26 cellular contexts compared by ENCODE assay signal in genomic region chr1:222911866-222912265, GRCh38.
A peak's percentile ranks its signal among the peaks of the same experiment; 100 is the strongest.
DNase-seq lines count a peak whose midpoint lies in the region; ATAC-seq and TF ChIP-seq lines count a peak whose summit lies in the region.
"Had no signal": no experiment of that assay in that cellular context is flagged by ENCODE, and none has a peak within 500 bp of the region (broad histone marks: within the 10 kb centered on the region; RNA-seq: fewer than 3 reads in every experiment).

No MANE protein-coding gene starts in this region.

- H3K4ac ChIP-seq in mesenchymal stem cell (ENCODE audit: low read depth in 1 of 2, low read length in 2 of 2) = no peak overlapping the region

- H3K36me3 ChIP-seq in mesenchymal stem cell (ENCODE audit: control insufficient read depth in 1 of 2, insufficient read depth in 2 of 2, low read depth in 1 of 2, low read length in 2 of 2) (peaks cover 0 to 1% of the 10 kb centered on the region in 2 experiments), transverse colon (no peaks in the 10 kb centered on the region)
- H3K36me3 ChIP-seq: esophagus muscularis mucosa, lower lobe of right lung, pancreas had no signal

- H3K27ac ChIP-seq in mesenchymal stem cell (ENCODE audit: low read length, poor library complexity, severe bottlenecking) = peak overlapping the region; percentile 37
- no peak overlapping the region for H3K27ac ChIP-seq in transverse colon
- H3K27ac ChIP-seq: C4-2B, esophagus muscularis mucosa, HL-60, lower lobe of right lung, pancreas had no signal

- no peak overlapping the region for H3K23ac ChIP-seq in mesenchymal stem cell (ENCODE audit: low read length in 2 of 2)

- no peak overlapping the region for H4K91ac ChIP-seq in mesenchymal stem cell (ENCODE audit: low read length)

- no peak overlapping the region for H2BK120ac ChIP-seq in mesenchymal stem cell (ENCODE audit: low read depth, low read length)

- no peak overlapping the region for H4K8ac ChIP-seq in mesenchymal stem cell (ENCODE audit: low read length)

- WGBS in mesenchymal stem cell = no CpG with 5 or more reads among the region's 1 CpG
- WGBS in transverse colon (ENCODE audit: low coverage in 1 of 2), 2 donors = 77 to 100% methylated on average over 1 of the region's 1 CpG

- no peak overlapping the region for H2AK5ac ChIP-seq in mesenchymal stem cell (ENCODE audit: low read length, severe bottlenecking)

- peaks cover 7% of the 10 kb centered on the region for H3K79me1 ChIP-seq in mesenchymal stem cell (replicated peaks; ENCODE audit: low read length, poor library complexity, severe bottlenecking)

- in situ Hi-C loops in transverse colon (cut with MboI; ENCODE audit: low pct_ligation_motif_present in 1 of 4, low pct_unique_long_range_greater_than_20kb in 1 of 4, low sequenced_read_pairs in 3 of 4) = no loop called here

- intact Hi-C loops in left cardiac atrium (cut with DNase I) = no loop called here
- intact Hi-C loops in transverse colon (cut with DNase I; ENCODE audit: low total_unique reads) = no loop called here

- no peak overlapping the region for H2BK5ac ChIP-seq in mesenchymal stem cell (ENCODE audit: low read depth, low read length, poor library complexity, severe bottlenecking)

- H3K4me3 ChIP-seq in cardiac fibroblast (replicated peaks in 1 of 2; ENCODE audit: low read depth in 2 of 2, low read length in 2 of 2) (no peak overlapping the region), mesenchymal stem cell (ENCODE audit: insufficient read depth in 1 of 2, low read depth in 1 of 2, low read length in 2 of 2) (peak overlapping the region in 1 of 2 experiments; percentile 17), transverse colon (no peak overlapping the region)
- H3K4me3 ChIP-seq: esophagus muscularis mucosa, GM23338, lower lobe of right lung, pancreas had no signal

- TF ChIP-seq EP300 in transverse colon (IDR thresholded peaks at IDR 0.05; ENCODE audit: low read depth) = no peak

- H3K27me3 ChIP-seq in mesenchymal stem cell (ENCODE audit: control insufficient read depth in 1 of 2, insufficient read depth in 1 of 2, low read length in 2 of 2) (no peaks in the 10 kb centered on the region), transverse colon (no peaks in the 10 kb centered on the region)
- H3K27me3 ChIP-seq: esophagus muscularis mucosa, pancreas had no signal

- H2AFZ ChIP-seq in mesenchymal stem cell (ENCODE audit: low read depth, low read length) = no peak overlapping the region
- H2AFZ ChIP-seq: GM23338 had no signal

- peaks cover 7% of the 10 kb centered on the region for H3K9me3 ChIP-seq in mesenchymal stem cell (ENCODE audit: control insufficient read depth, low read length)
- H3K9me3 ChIP-seq in transverse colon = peaks cover 0 to 2% of the 10 kb centered on the region in 2 donors
- H3K9me3 ChIP-seq: lower lobe of right lung, pancreas had no signal

- peak overlapping the region; percentile 74 for H3K9ac ChIP-seq in mesenchymal stem cell (ENCODE audit: low read length)

- H3K4me1 ChIP-seq in mesenchymal stem cell (ENCODE audit: control insufficient read depth, insufficient read depth, low read depth, low read length) = peaks cover 2% of the 10 kb centered on the region
- H3K4me1 ChIP-seq in transverse colon = no peaks in the 10 kb centered on the region

- no peak for ATAC-seq in left cardiac atrium
- ATAC-seq: GM23338, lower lobe of right lung, Panc1, pancreas, right cardiac atrium had no signal

- DNase-seq in M059J (ENCODE audit: low read depth) (peak; percentile 41), cardiac fibroblast (ENCODE audit: low read depth in 2 of 2) (peak; percentile 59 to 63), mesenchymal stem cell (peak; percentile 33), left cardiac atrium (no peak), GM19238 (ENCODE audit: insufficient read length, low spot score) (no peak), DMS 273 treated with DMSO at 0.1 percent for 48 hours (lab: John Stamatoyannopoulos, UW) (no peak), transverse colon (no peak)
- DNase-seq: activated B cell treated with CpG ODN at 0.5 μM for 24 hours; activated CD4-positive, alpha-beta T cell treated with anti-CD3 and anti-CD28 coated beads, Interleukin-2, amount 50 U/mL, for 1 hour; activated naive CD4-positive, alpha-beta T cell treated with Interleukin-2 at 50 U/mL for 16 hours; amniotic stem cell; endodermal cell; Karpas-422; lower lobe of right lung; NCI-H2171 treated with DMSO at 0.1 percent for 48 hours; NCI-H526; pancreas; right cardiac atrium; SIG-M5; stimulated activated CD4-positive, alpha-beta T cell treated with anti-CD3 and anti-CD28 coated beads, Interleukin-12 subunit alpha, Interleukin-12 subunit beta, amount 100 ng/mL, for 4 hours; stimulated activated CD4-positive, alpha-beta T cell treated with anti-CD3 and anti-CD28 coated beads, Interleukin-4, amount 100 ng/mL, for 1 hour had no signal

- no peak overlapping the region for H3K14ac ChIP-seq in mesenchymal stem cell (ENCODE audit: low read length in 2 of 2)

- TF ChIP-seq POLR2A in transverse colon (IDR thresholded peaks at IDR 0.05) = no peak

- H2BK12ac ChIP-seq in mesenchymal stem cell (ENCODE audit: low read length in 2 of 2) = no peak overlapping the region

- no peak overlapping the region for H3K18ac ChIP-seq in mesenchymal stem cell (ENCODE audit: low read depth in 1 of 2, low read length in 2 of 2)

- H2BK15ac ChIP-seq in mesenchymal stem cell (ENCODE audit: low read depth, poor library complexity, severe bottlenecking) = no peak overlapping the region

- H3K4me2 ChIP-seq in mesenchymal stem cell (ENCODE audit: low read length, poor library complexity, severe bottlenecking) = no peak overlapping the region
- H3K4me2 ChIP-seq: GM23338 had no signal

- TF ChIP-seq CTCF in cardiac fibroblast (IDR thresholded peaks at IDR 0.05; ENCODE audit: low read depth, low read length) = no peak
- TF ChIP-seq CTCF in transverse colon (IDR thresholded peaks at IDR 0.05) = no peak

Comparison
In these comparisons a context has a peak if more than half of its experiments do, and no peak if none do; other contexts are left out.
1. DNase-seq: peak in M059J (single experiment), cardiac fibroblast (2 of 2) and mesenchymal stem cell (single experiment); none in left cardiac atrium (single experiment), GM19238 (single experiment), DMS 273 treated with DMSO at 0.1 percent for 48 hours (single experiment) and transverse colon (single experiment).